ENCODE assay signal across 25 cellular contexts in genomic region chr9:80881946-80882345, GRCh38.
DNase-seq lines count a peak whose midpoint lies in the region; ATAC-seq and TF ChIP-seq lines count a peak whose summit lies in the region.
"Had no signal": no experiment of that assay in that cellular context is flagged by ENCODE, and none has a peak within 500 bp of the region (broad histone marks: within the 10 kb centered on the region; RNA-seq: fewer than 3 reads in every experiment).

No MANE protein-coding gene starts in this region.

- CTCF ChIA-PET in activated naive CD4-positive, alpha-beta T cell treated with anti-CD3 and anti-CD28 coated beads for 36 hours (lab: Charles Lee): no interaction called here

- H3K36me3 ChIP-seq in H7 (replicated peaks; ENCODE audit: control insufficient read depth, insufficient read depth, low read length) (no peaks in the 10 kb centered on the region), WERI-Rb-1 (no peaks in the 10 kb centered on the region), neuron (ENCODE audit: insufficient read depth, low read length) (no peaks in the 10 kb centered on the region)
- H3K36me3 ChIP-seq: BLaER1, HAP-1, MG63, upper lobe of left lung had no signal

- H3K27ac ChIP-seq in WERI-Rb-1: no peak overlapping the region
- H3K27ac ChIP-seq: BLaER1, epithelial cell of prostate, upper lobe of left lung had no signal

- ATAC-seq in sciatic nerve: no peak
- ATAC-seq in HG03442 (IDR thresholded peaks at IDR 0.05; ENCODE audit: unreplicated experiment): no peak
- ATAC-seq: activated CD8-positive, alpha-beta T cell treated with anti-CD3 and anti-CD28 coated beads for 36 hours; left cardiac atrium had no signal

- no peaks in the 10 kb centered on the region for H3K36me3 Mint-ChIP-seq in activated naive CD4-positive, alpha-beta T cell treated with anti-CD3 and anti-CD28 coated beads for 36 hours (ENCODE audit: low read depth)
- H3K36me3 Mint-ChIP-seq: activated naive CD8-positive, alpha-beta T cell treated with anti-CD3 and anti-CD28 coated beads for 36 hours had no signal

- H3K27me3 Mint-ChIP-seq in activated naive CD4-positive, alpha-beta T cell treated with anti-CD3 and anti-CD28 coated beads for 36 hours (ENCODE audit: low read depth): no peaks in the 10 kb centered on the region
- H3K27me3 Mint-ChIP-seq: activated CD8-positive, alpha-beta T cell treated with anti-CD3 and anti-CD28 coated beads for 36 hours; activated naive CD8-positive, alpha-beta T cell treated with anti-CD3 and anti-CD28 coated beads for 36 hours; central memory CD8-positive, alpha-beta T cell had no signal

- intact Hi-C loops in sciatic nerve (cut with DNase I): no loop called here
- intact Hi-C loops in activated naive CD4-positive, alpha-beta T cell treated with anti-CD3 and anti-CD28 coated beads for 36 hours (cut with micrococcal nuclease): no loop called here

- H3K9me3 ChIP-seq in WERI-Rb-1 (ENCODE audit: severe bottlenecking) (no peaks in the 10 kb centered on the region), neuron (ENCODE audit: low read length) (no peaks in the 10 kb centered on the region)
- H3K9me3 ChIP-seq: BLaER1, HAP-1, MG63, upper lobe of left lung had no signal

- H3K4me3 ChIP-seq in H7 (ENCODE audit: insufficient read depth, low read depth, low read length) (no peak overlapping the region), WERI-Rb-1 (ENCODE audit: low read depth, low read length) (no peak overlapping the region), neuron (ENCODE audit: low read length) (no peak overlapping the region)
- H3K4me3 ChIP-seq: BLaER1, HAP-1, MG63, upper lobe of left lung had no signal

- peak; percentile 8 for DNase-seq in H7
- peak; percentile 14 for DNase-seq in WERI-Rb-1
- peak; percentile 5 for DNase-seq in iPS DF 4.7 (ENCODE audit: extremely low read depth, low spot score)
- DNase-seq in sciatic nerve (ENCODE audit: low spot score): no peak
- DNase-seq in activated naive CD4-positive, alpha-beta T cell treated with anti-CD3 and anti-CD28 coated beads for 36 hours: no peak
- DNase-seq: activated CD8-positive, alpha-beta T cell treated with anti-CD3 and anti-CD28 coated beads for 36 hours; activated effector memory CD4-positive, alpha-beta T cell treated with Interleukin-2 at 50 U/mL for 16 hours; activated naive CD8-positive, alpha-beta T cell treated with anti-CD3 and anti-CD28 coated beads for 36 hours; activated T-cell treated with anti-CD3 and anti-CD28 coated beads for 4 hours; DMS153; KBM-7; left cardiac atrium; MG63; NCI-H1417 treated with DMSO at 0.1 percent for 48 hours; NCI-H2081; NCI-H446; NCI-H774; T-helper 2 cell; upper lobe of left lung had no signal

- no peaks in the 10 kb centered on the region for H3K9me3 Mint-ChIP-seq in activated naive CD4-positive, alpha-beta T cell treated with anti-CD3 and anti-CD28 coated beads for 36 hours
- H3K9me3 Mint-ChIP-seq: activated naive CD8-positive, alpha-beta T cell treated with anti-CD3 and anti-CD28 coated beads for 36 hours; central memory CD8-positive, alpha-beta T cell had no signal

- no peaks in the 10 kb centered on the region for H3K4me1 Mint-ChIP-seq in activated naive CD4-positive, alpha-beta T cell treated with anti-CD3 and anti-CD28 coated beads for 36 hours (ENCODE audit: low read depth)
- H3K4me1 Mint-ChIP-seq: activated naive CD8-positive, alpha-beta T cell treated with anti-CD3 and anti-CD28 coated beads for 36 hours; central memory CD8-positive, alpha-beta T cell had no signal

- H3K4me3 Mint-ChIP-seq in activated naive CD4-positive, alpha-beta T cell treated with anti-CD3 and anti-CD28 coated beads for 36 hours: no peak overlapping the region
- H3K4me3 Mint-ChIP-seq: activated CD8-positive, alpha-beta T cell treated with anti-CD3 and anti-CD28 coated beads for 36 hours; activated naive CD8-positive, alpha-beta T cell treated with anti-CD3 and anti-CD28 coated beads for 36 hours; central memory CD8-positive, alpha-beta T cell had no signal

- H2AFZ ChIP-seq in neuron (ENCODE audit: low read depth, low read length): peak overlapping the region; percentile 37

- H3K27me3 ChIP-seq in H7 (ENCODE audit: control insufficient read depth, insufficient read depth, low read length): no peaks in the 10 kb centered on the region
- H3K27me3 ChIP-seq in WERI-Rb-1 (ENCODE audit: insufficient read depth, low read depth, severe bottlenecking): no peaks in the 10 kb centered on the region
- H3K27me3 ChIP-seq in neuron (ENCODE audit: insufficient read depth, low read length): no peaks in the 10 kb centered on the region
- H3K27me3 ChIP-seq: BLaER1, MG63, upper lobe of left lung had no signal

- TF ChIP-seq CTCF in WERI-Rb-1 (IDR thresholded peaks at IDR 0.05; ENCODE audit: low read depth, low read length): no peak

- H3K4me1 ChIP-seq in neuron (ENCODE audit: insufficient read depth, low read length): peaks cover 16% of the 10 kb centered on the region
- H3K4me1 ChIP-seq: BLaER1, HAP-1, upper lobe of left lung had no signal

- H3K27ac Mint-ChIP-seq in activated naive CD4-positive, alpha-beta T cell treated with anti-CD3 and anti-CD28 coated beads for 36 hours: no peak overlapping the region
- H3K27ac Mint-ChIP-seq: activated CD8-positive, alpha-beta T cell treated with anti-CD3 and anti-CD28 coated beads for 36 hours; activated naive CD8-positive, alpha-beta T cell treated with anti-CD3 and anti-CD28 coated beads for 36 hours had no signal

Comparison
In these comparisons a context has a peak if more than half of its experiments do, and no peak if none do; other contexts are left out.
1. DNase-seq: peak in H7 (single experiment), WERI-Rb-1 (single experiment) and iPS DF 4.7 (single experiment); none in sciatic nerve (single experiment) and activated naive CD4-positive, alpha-beta T cell treated with anti-CD3 and anti-CD28 coated beads for 36 hours (single experiment).